17 cellular contexts compared by ENCODE assay signal in genomic region chr21:34913786-34914185, GRCh38.
"Had no signal": no experiment of that assay in that cellular context is flagged by ENCODE, and none has a peak within 500 bp of the region (broad histone marks: within the 10 kb centered on the region; RNA-seq: fewer than 3 reads in every experiment).

No MANE protein-coding gene starts in this region.

- ATAC-seq: activated CD8-positive, alpha-beta memory T cell treated with anti-CD3 and anti-CD28 coated beads, Interleukin-2, amount 10 ng/mL, durations not matched to agents 7 days and 5 days; esophagus mucosa; gastroesophageal sphincter; left ventricle myocardium superior; stimulated activated naive CD8-positive, alpha-beta T cell treated with anti-CD3 and anti-CD28 coated beads, Interleukin-15, amount 100 ng/mL, for 72 hours had no signal

- H3K27ac ChIP-seq: gastroesophageal sphincter, ovary, testis, upper lobe of right lung had no signal

- H3K9me3 ChIP-seq: gastroesophageal sphincter, ovary, testis, upper lobe of right lung had no signal

- DNase-seq: activated CD4-positive, alpha-beta T cell treated with anti-CD3 and anti-CD28 coated beads, Interleukin-2, amount 50 U/mL, for 4 hours; activated CD4-positive, CD25-positive, alpha-beta regulatory T cell treated with anti-CD3 and anti-CD28 coated beads, Interleukin-2, amount 50 U/mL, for 72 hours; activated CD8-positive, alpha-beta memory T cell treated with anti-CD3 and anti-CD28 coated beads, Interleukin-2, amount 10 ng/mL, durations not matched to agents 7 days and 5 days; activated gamma-delta T cell treated with Interleukin-2 at 50 U/mL for 16 hours; activated naive CD8-positive, alpha-beta T cell treated with anti-CD3 and anti-CD28 coated beads for 36 hours; aorta; left ventricle myocardium superior; mesendoderm; ovary; stimulated activated CD4-positive, alpha-beta T cell treated with anti-CD3 and anti-CD28 coated beads, Interleukin-15, amount 100 ng/mL, for 24 hours; stimulated activated CD4-positive, alpha-beta T cell treated with anti-CD3 and anti-CD28 coated beads, Interleukin-4, amount 100 ng/mL, for 24 hours; stimulated activated naive CD8-positive, alpha-beta T cell treated with anti-CD3 and anti-CD28 coated beads, Interleukin-15, amount 100 ng/mL, for 72 hours; T-helper 9 cell; testis; upper lobe of right lung had no signal

- H3K4me3 ChIP-seq: gastroesophageal sphincter, ovary, testis, upper lobe of right lung had no signal

- H3K27me3 Mint-ChIP-seq: activated CD8-positive, alpha-beta memory T cell treated with anti-CD3 and anti-CD28 coated beads, Interleukin-2, amount 10 ng/mL, durations not matched to agents 7 days and 5 days; activated naive CD8-positive, alpha-beta T cell treated with anti-CD3 and anti-CD28 coated beads for 36 hours; stimulated activated naive CD8-positive, alpha-beta T cell treated with anti-CD3 and anti-CD28 coated beads, Interleukin-15, amount 100 ng/mL, for 72 hours had no signal

- H3K4me3 Mint-ChIP-seq: activated CD8-positive, alpha-beta memory T cell treated with anti-CD3 and anti-CD28 coated beads, Interleukin-2, amount 10 ng/mL, durations not matched to agents 7 days and 5 days; activated naive CD8-positive, alpha-beta T cell treated with anti-CD3 and anti-CD28 coated beads for 36 hours; stimulated activated naive CD8-positive, alpha-beta T cell treated with anti-CD3 and anti-CD28 coated beads, Interleukin-15, amount 100 ng/mL, for 72 hours had no signal

- H3K4me1 ChIP-seq: gastroesophageal sphincter had no signal

- H3K36me3 ChIP-seq: gastroesophageal sphincter, ovary, upper lobe of right lung had no signal

- H3K9me3 Mint-ChIP-seq: activated naive CD8-positive, alpha-beta T cell treated with anti-CD3 and anti-CD28 coated beads for 36 hours; stimulated activated naive CD8-positive, alpha-beta T cell treated with anti-CD3 and anti-CD28 coated beads, Interleukin-15, amount 100 ng/mL, for 72 hours had no signal

- H3K27me3 ChIP-seq: ovary, testis, upper lobe of right lung had no signal

- H3K27ac Mint-ChIP-seq: activated CD8-positive, alpha-beta memory T cell treated with anti-CD3 and anti-CD28 coated beads, Interleukin-2, amount 10 ng/mL, durations not matched to agents 7 days and 5 days; activated naive CD8-positive, alpha-beta T cell treated with anti-CD3 and anti-CD28 coated beads for 36 hours; stimulated activated naive CD8-positive, alpha-beta T cell treated with anti-CD3 and anti-CD28 coated beads, Interleukin-15, amount 100 ng/mL, for 72 hours had no signal
